29 cellular contexts compared by ENCODE assay signal in the genomic region with DNA sequence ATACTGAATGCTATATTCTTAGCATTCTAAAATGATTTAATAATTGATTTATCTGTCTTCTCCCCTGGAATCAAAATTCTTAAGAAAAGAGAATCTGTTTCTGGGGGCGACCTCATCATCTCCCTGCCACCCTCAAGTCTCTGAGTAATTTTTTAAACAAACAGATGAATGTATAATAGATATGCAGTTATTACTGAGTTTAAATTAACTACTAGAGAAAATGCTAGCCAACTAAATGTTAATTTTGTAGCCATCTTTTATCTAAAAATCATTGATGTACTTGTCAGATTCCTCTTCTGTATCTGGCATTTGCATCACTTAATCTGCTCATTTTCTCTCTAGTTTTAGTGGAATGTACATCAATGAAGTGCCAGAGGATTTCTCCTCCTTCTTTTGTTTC.
"Had no signal": no experiment of that assay in that cellular context is flagged by ENCODE, and none has a peak within 500 bp of the region (broad histone marks: within the 10 kb centered on the region; RNA-seq: fewer than 3 reads in every experiment).

No MANE protein-coding gene starts in this region.

- H3K36me3 ChIP-seq: prostate gland, right atrium auricular region, uterus had no signal

- H3K4me3 Mint-ChIP-seq: mesothelial cell of epicardium; nephron; neural progenitor cell; stimulated activated naive CD8-positive, alpha-beta T cell treated with anti-CD3 and anti-CD28 coated beads, Interleukin-15, amount 100 ng/mL, for 72 hours had no signal

- ATAC-seq: foreskin keratinocyte; gastroesophageal sphincter; heart left ventricle; left lung; mucosa of descending colon; sciatic nerve; stimulated activated naive CD8-positive, alpha-beta T cell treated with anti-CD3 and anti-CD28 coated beads, Interleukin-15, amount 100 ng/mL, for 72 hours; upper lobe of right lung had no signal

- H3K27ac Mint-ChIP-seq: mesothelial cell of epicardium; neural progenitor cell; stimulated activated naive CD8-positive, alpha-beta T cell treated with anti-CD3 and anti-CD28 coated beads, Interleukin-15, amount 100 ng/mL, for 72 hours had no signal

- H3K4me2 ChIP-seq: hepatocyte, neural progenitor cell, smooth muscle cell had no signal

- H3K27ac ChIP-seq: coronary artery, esophagus muscularis mucosa, foreskin keratinocyte, gastroesophageal sphincter, heart left ventricle, hepatocyte, left lung, neural progenitor cell, prostate gland, right atrium auricular region, suprapubic skin, transverse colon, upper lobe of right lung, uterus had no signal

- H2AFZ ChIP-seq: hepatocyte, neural progenitor cell had no signal

- H3K27me3 ChIP-seq: esophagus muscularis mucosa, foreskin keratinocyte, gastroesophageal sphincter, heart left ventricle, hepatocyte, left lung, neural progenitor cell, right atrium auricular region, suprapubic skin, transverse colon, upper lobe of right lung, uterus had no signal

- H3K4me1 Mint-ChIP-seq: neural progenitor cell had no signal

- H3K4me1 ChIP-seq: gastroesophageal sphincter, neural progenitor cell, prostate gland, suprapubic skin, uterus had no signal

- H3K9me3 ChIP-seq: esophagus muscularis mucosa, gastroesophageal sphincter, left lung, mucosa of descending colon, prostate gland, right atrium auricular region, suprapubic skin, transverse colon, upper lobe of right lung, uterus had no signal

- H3K9ac ChIP-seq: neural progenitor cell had no signal

- H3K4me3 ChIP-seq: coronary artery, esophagus muscularis mucosa, gastroesophageal sphincter, heart left ventricle, hepatocyte, left lung, mucosa of descending colon, neural progenitor cell, prostate gland, right atrium auricular region, smooth muscle cell, suprapubic skin, transverse colon, upper lobe of right lung, uterus had no signal

- H3K27me3 Mint-ChIP-seq: stimulated activated naive CD8-positive, alpha-beta T cell treated with anti-CD3 and anti-CD28 coated beads, Interleukin-15, amount 100 ng/mL, for 72 hours had no signal

- DNase-seq: dermis blood vessel endothelial cell; effector memory CD4-positive, alpha-beta T cell; foreskin keratinocyte; heart left ventricle; kidney; left lung; mesenchymal stem cell; mucosa of descending colon; stimulated activated CD4-positive, alpha-beta T cell treated with anti-CD3 and anti-CD28 coated beads, Interleukin-12 subunit alpha, Interleukin-12 subunit beta, amount 100 ng/mL, for 4 hours; stimulated activated CD4-positive, alpha-beta T cell treated with anti-CD3 and anti-CD28 coated beads, Interleukin-1b, Interleukin-23, amount 100 ng/mL, for 48 hours; stimulated activated CD4-positive, alpha-beta T cell treated with anti-CD3 and anti-CD28 coated beads, Interleukin-4, amount 100 ng/mL, for 1 hour; stimulated activated CD8-positive, alpha-beta memory T cell treated with anti-CD3 and anti-CD28 coated beads, Interleukin-4, amount 100 ng/mL, for 48 hours; stimulated activated naive CD4-positive, alpha-beta T cell; stimulated activated naive CD8-positive, alpha-beta T cell treated with anti-CD3 and anti-CD28 coated beads, Interleukin-15, amount 100 ng/mL, for 72 hours; transverse colon; upper lobe of right lung; uterus had no signal
